In genomic region chr6:127518710-127519468, GRCh38 we compare ENCODE assay signal across 8 cellular contexts.
DNase-seq lines count a peak whose midpoint lies in the region; ATAC-seq lines count a peak whose summit lies in the region.

Gene MTCL3 (minus strand): TSS chr6:127519335.

- DNase-seq in NCI-H510A (lab: John Stamatoyannopoulos, UW), result peak; percentile 74
- peak; percentile 44 for DNase-seq in activated T-helper 9 cell treated with anti-CD3 and anti-CD28 coated beads, Interleukin-2, amount 50 U/mL, for 16 hours (ENCODE audit: low read depth)
- peak; percentile 62 for DNase-seq in stimulated activated CD4-positive, alpha-beta T cell treated with anti-CD3 and anti-CD28 coated beads, Interleukin-4, amount 100 ng/mL, for 1 hour
- DNase-seq in SKM-1 (lab: John Stamatoyannopoulos, UW; ENCODE audit: unreplicated experiment), result no peak

- no peaks in the 10 kb centered on the region for H3K9me3 ChIP-seq in ES-I3 (ENCODE audit: control insufficient read depth, insufficient read depth, low read length)

- H3K9ac ChIP-seq in ES-I3 (ENCODE audit: low read depth, low read length), result peak within 1 kb of the TSS; percentile 62

- H3K4me3 ChIP-seq in iPS-11a (ENCODE audit: low read depth, low read length), result peak within 1 kb of the TSS; percentile 73

- H3K36me3 ChIP-seq in ES-I3 (ENCODE audit: insufficient read depth, low read length), result no peaks in the 10 kb centered on the region

- ATAC-seq in GM21360 (IDR thresholded peaks at IDR 0.05; ENCODE audit: unreplicated experiment), result no peak
- no peak for ATAC-seq in HG03097 (IDR thresholded peaks at IDR 0.05; ENCODE audit: low FRiP score, unreplicated experiment)

- H3K4me1 ChIP-seq in ES-I3 (ENCODE audit: insufficient read depth, low read length), result peaks cover 4% of the 10 kb centered on the region; the same call in 1 of the 2 replicates
